27 cellular contexts compared by ENCODE assay signal in the genomic region with DNA sequence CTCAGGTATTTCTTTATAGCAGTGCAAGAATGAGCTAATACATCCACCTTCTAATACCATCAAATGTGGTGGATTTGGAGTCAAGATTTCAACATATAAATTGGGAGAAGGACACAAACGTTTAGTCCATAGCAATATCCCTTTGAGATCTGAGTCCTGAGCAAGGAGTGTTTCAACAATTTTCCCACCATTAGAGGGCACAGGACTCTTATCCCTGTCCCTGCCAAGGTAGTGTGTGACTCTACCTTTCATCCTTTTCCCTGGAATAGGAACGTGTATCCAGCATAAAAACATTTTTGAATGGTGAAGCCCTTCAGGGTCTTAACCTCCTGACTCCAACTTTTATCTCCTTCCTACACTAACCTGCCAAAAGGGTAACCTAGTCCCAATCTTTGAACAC.
DNase-seq lines count a peak whose midpoint lies in the region; ATAC-seq and TF ChIP-seq lines count a peak whose summit lies in the region.
"Had no signal": no experiment of that assay in that cellular context is flagged by ENCODE, and none has a peak within 500 bp of the region (broad histone marks: within the 10 kb centered on the region; RNA-seq: fewer than 3 reads in every experiment).

No MANE protein-coding gene starts in this region.

- no peak overlapping the region for H3K27ac ChIP-seq in left ventricle myocardium inferior (replicated peaks)
- H3K27ac ChIP-seq: brain microvascular endothelial cell, SK-N-MC, suprapubic skin, upper lobe of left lung had no signal

- intact Hi-C loops in left ventricle myocardium inferior (cut with micrococcal nuclease): no loop called here

- in situ Hi-C loops in SK-MEL-5 (cut with HindIII; ENCODE audit: low pct_unique_long_range_greater_than_20kb, low sequenced_read_pairs): no loop called here

- no peaks in the 10 kb centered on the region for H3K4me1 ChIP-seq in left ventricle myocardium inferior
- H3K4me1 ChIP-seq: suprapubic skin, upper lobe of left lung had no signal

- H3K9me3 ChIP-seq in MG63 (0 out of 2 replicates have a peak, but pooled peaks cover 3% of the 10 kb centered on the region), left ventricle myocardium inferior (replicated peaks) (peaks cover 14% of the 10 kb centered on the region)
- H3K9me3 ChIP-seq: upper lobe of left lung had no signal

- no peak for ATAC-seq in HG03108 (IDR thresholded peaks at IDR 0.05; ENCODE audit: unreplicated experiment)
- ATAC-seq: activated CD8-positive, alpha-beta T cell treated with anti-CD3 and anti-CD28 coated beads, Interleukin-2, amount 10 ng/mL, durations not matched to agents 7 days and 5 days; activated T-helper 17 cell treated with anti-CD3 and anti-CD28 coated beads, Interleukin-2, amount 50 U/mL, for 72 hours; GM12878; left ventricle myocardium superior had no signal

- H3K27me3 ChIP-seq in MG63 (no peaks in the 10 kb centered on the region), left ventricle myocardium inferior (ENCODE audit: low read depth) (no peaks in the 10 kb centered on the region)
- H3K27me3 ChIP-seq: brain microvascular endothelial cell, suprapubic skin, upper lobe of left lung had no signal

- H3K4me3 ChIP-seq in choroid plexus epithelial cell (ENCODE audit: low read depth, low read length) (no peak overlapping the region), MG63 (no peak overlapping the region), left ventricle myocardium inferior (no peak overlapping the region)
- H3K4me3 ChIP-seq: GM12878, SK-N-MC, suprapubic skin, upper lobe of left lung had no signal

- no peak for TF ChIP-seq CTCF in choroid plexus epithelial cell (conservative IDR thresholded peaks at IDR 0.05; ENCODE audit: low read depth, low read length)
- TF ChIP-seq CTCF in left ventricle myocardium inferior (IDR thresholded peaks at IDR 0.05; ENCODE audit: borderline replicate concordance): no peak

- H3K36me3 ChIP-seq in MG63 (no peaks in the 10 kb centered on the region), left ventricle myocardium inferior (no peaks in the 10 kb centered on the region)
- H3K36me3 ChIP-seq: brain microvascular endothelial cell, suprapubic skin, upper lobe of left lung had no signal

- DNase-seq in SIG-M5 treated with dmso at 0.1 percent for 504 hours (lab: John Stamatoyannopoulos, UW; ENCODE audit: unreplicated experiment) (peak; percentile 4), SIG-M5 (lab: John Stamatoyannopoulos, UW) (no peak), SK-MEL-5 (ENCODE audit: low read depth, low spot score) (peak; percentile 9), choroid plexus epithelial cell (ENCODE audit: low read depth) (peak; percentile 1), MG63 (no peak), left ventricle myocardium inferior (no peak), NOMO-1 treated with dmso at 0.1 percent for 144 hours (lab: John Stamatoyannopoulos, UW; ENCODE audit: unreplicated experiment) (no peak)
- DNase-seq: activated CD4-positive, alpha-beta T cell treated with anti-CD3 and anti-CD28 coated beads for 1 hour; activated CD8-positive, alpha-beta T cell treated with anti-CD3 and anti-CD28 coated beads, Interleukin-2, amount 10 ng/mL, durations not matched to agents 7 days and 5 days; activated naive CD4-positive, alpha-beta T cell treated with anti-CD3 and anti-CD28 coated beads, Interleukin-2, amount 50 U/mL, for 16 hours; amygdala; brain microvascular endothelial cell; CD8-positive, alpha-beta memory T cell; DMS153; H7; left ventricle myocardium superior; NCI-H146; NCI-H345; RPMI8226; small intestine; stimulated activated naive CD4-positive, alpha-beta T cell; upper lobe of left lung had no signal

Comparison
In these comparisons a context has a peak if more than half of its experiments do, and no peak if none do; other contexts are left out.
1. DNase-seq: peak in SIG-M5 treated with dmso at 0.1 percent for 504 hours (single experiment), SK-MEL-5 (single experiment) and choroid plexus epithelial cell (single experiment); none in SIG-M5 (single experiment), MG63 (single experiment), left ventricle myocardium inferior (single experiment) and NOMO-1 treated with dmso at 0.1 percent for 144 hours (single experiment).